8 cellular contexts compared by ENCODE assay signal in genomic region chr12:98644433-98644711, GRCh38. TPM values are rescaled to one million over a fixed set of nuclear protein-coding genes. Genes with fewer than 3 reads are reported as not detected.
DNase-seq lines count a peak whose midpoint lies in the region; ATAC-seq and TF ChIP-seq lines count a peak whose summit lies in the region.

No MANE protein-coding gene starts in this region.

- H3K9me3 ChIP-seq in CD8-positive, alpha-beta memory T cell (ENCODE audit: low read length): no peaks in the 10 kb centered on the region

- H3K27me3 Mint-ChIP-seq in CD8-positive, alpha-beta memory T cell: no peaks in the 10 kb centered on the region

- H3K27ac Mint-ChIP-seq in CD8-positive, alpha-beta memory T cell: peak overlapping the region; percentile 90 to 97 (median 94)

- peak; percentile 19; the same call in 1 of the 2 replicates for TF ChIP-seq CTCF in VCaP (conservative IDR thresholded peaks at IDR 0.05)

- H3K4me1 ChIP-seq in CD8-positive, alpha-beta memory T cell (ENCODE audit: insufficient read depth, low read length): peaks cover 16% of the 10 kb centered on the region

- POLR2A ChIA-PET in CD8-positive, alpha-beta memory T cell (lab: Charles Lee): interaction anchor here (1.1 to 2.2 kb wide), 2 partner anchors 50 to 130 kb away, joined by 6 to 37 read pairs; partner anchors contain the start of gene SLC25A3

- TF ChIP-seq POLR2A in GM19193 (IDR thresholded peaks at IDR 0.05; ENCODE audit: extremely low read depth, insufficient read depth, insufficient read length): peak; percentile 41

- peaks cover 37 to 70% (median 58%) of the 10 kb centered on the region in 3 donors for H3K4me1 Mint-ChIP-seq in CD8-positive, alpha-beta memory T cell

- intact Hi-C loops in Right ventricle myocardium superior (cut with DNase I): loop anchor here (10.0 kb wide), 1 partner anchor 50 kb away; the partner anchor contains the start of gene SLC25A3
- intact Hi-C loops in sciatic nerve (cut with DNase I): no loop called here

- H3K9me3 Mint-ChIP-seq in CD8-positive, alpha-beta memory T cell: no peaks in the 10 kb centered on the region

- peaks cover 0 to 31% (median 0%) of the 10 kb centered on the region in 3 donors for H3K36me3 Mint-ChIP-seq in CD8-positive, alpha-beta memory T cell

- DNase-seq in CD8-positive, alpha-beta memory T cell: no peak
- DNase-seq in Right ventricle myocardium superior: no peak
- DNase-seq in sciatic nerve (ENCODE audit: low spot score): no peak
- no peak for DNase-seq in stimulated activated CD4-positive, alpha-beta T cell treated with anti-CD3 and anti-CD28 coated beads, Interleukin-15, amount 100 ng/mL, for 24 hours
- no peak for DNase-seq in NCI-H1694 (lab: John Stamatoyannopoulos, UW)

- peaks cover 4% of the 10 kb centered on the region for H3K36me3 ChIP-seq in CD8-positive, alpha-beta memory T cell (ENCODE audit: insufficient read depth, low read length)

- H3K4me3 Mint-ChIP-seq in CD8-positive, alpha-beta memory T cell: peak overlapping the region; percentile 97 to 100 (median 98)

- ATAC-seq in HG03196 (IDR thresholded peaks at IDR 0.05; ENCODE audit: unreplicated experiment) (peak; percentile 24), Right ventricle myocardium superior (ENCODE audit: poor library complexity) (peak; percentile 26), sciatic nerve (peak; percentile 23)

- CTCF ChIA-PET in CD8-positive, alpha-beta memory T cell (lab: Charles Lee): interaction anchor here (0.6 to 2.1 kb wide), 8 partner anchors 10 to 154 kb away, joined by 3 to 6 read pairs (median 4); partner anchors contain the start of genes SLC25A3 and TMPO

- no peaks in the 10 kb centered on the region for H3K27me3 ChIP-seq in CD8-positive, alpha-beta memory T cell (ENCODE audit: insufficient read depth, low read length, poor library complexity, severe bottlenecking)

- peak overlapping the region; percentile 97 for H3K4me3 ChIP-seq in CD8-positive, alpha-beta memory T cell (ENCODE audit: low read length)

- H3K27ac ChIP-seq in CD8-positive, alpha-beta memory T cell (ENCODE audit: low read depth, low read length): peak overlapping the region; percentile 91
- H3K27ac ChIP-seq in VCaP: peak overlapping the region; percentile 74

RNA-seq across cellular contexts. Expression of gene IKBIP, which starts 0.2 kb away (rescaled TPM):
- 10 to 100 TPM; 29.4 to 30.4 TPM for total RNA-seq in CD8-positive, alpha-beta memory T cell
- polyA plus RNA-seq in CD8-positive, alpha-beta memory T cell: 9.4 TPM
- 3.3 TPM for total RNA-seq in Right ventricle myocardium superior
- 16.4 TPM for total RNA-seq in sciatic nerve

RNA-seq across cellular contexts. Expression of gene APAF1, which starts 0.7 kb away (rescaled TPM):
- total RNA-seq in CD8-positive, alpha-beta memory T cell: 10 to 100 TPM; 13.9 to 14.6 TPM
- polyA plus RNA-seq in CD8-positive, alpha-beta memory T cell: 11.1 TPM
- total RNA-seq in Right ventricle myocardium superior (4.1 TPM), sciatic nerve (29.6 TPM)

RNA-seq across cellular contexts. Expression of gene SLC25A3, which starts 50.9 kb away (rescaled TPM):
- 100 to 1,000 TPM; 668 to 674 TPM for total RNA-seq in CD8-positive, alpha-beta memory T cell
- polyA plus RNA-seq in CD8-positive, alpha-beta memory T cell: 310 TPM
- total RNA-seq in Right ventricle myocardium superior (1,808 TPM), sciatic nerve (269 TPM)
